Comparison of ENCODE assay signal across 16 cellular contexts in the genomic region with DNA sequence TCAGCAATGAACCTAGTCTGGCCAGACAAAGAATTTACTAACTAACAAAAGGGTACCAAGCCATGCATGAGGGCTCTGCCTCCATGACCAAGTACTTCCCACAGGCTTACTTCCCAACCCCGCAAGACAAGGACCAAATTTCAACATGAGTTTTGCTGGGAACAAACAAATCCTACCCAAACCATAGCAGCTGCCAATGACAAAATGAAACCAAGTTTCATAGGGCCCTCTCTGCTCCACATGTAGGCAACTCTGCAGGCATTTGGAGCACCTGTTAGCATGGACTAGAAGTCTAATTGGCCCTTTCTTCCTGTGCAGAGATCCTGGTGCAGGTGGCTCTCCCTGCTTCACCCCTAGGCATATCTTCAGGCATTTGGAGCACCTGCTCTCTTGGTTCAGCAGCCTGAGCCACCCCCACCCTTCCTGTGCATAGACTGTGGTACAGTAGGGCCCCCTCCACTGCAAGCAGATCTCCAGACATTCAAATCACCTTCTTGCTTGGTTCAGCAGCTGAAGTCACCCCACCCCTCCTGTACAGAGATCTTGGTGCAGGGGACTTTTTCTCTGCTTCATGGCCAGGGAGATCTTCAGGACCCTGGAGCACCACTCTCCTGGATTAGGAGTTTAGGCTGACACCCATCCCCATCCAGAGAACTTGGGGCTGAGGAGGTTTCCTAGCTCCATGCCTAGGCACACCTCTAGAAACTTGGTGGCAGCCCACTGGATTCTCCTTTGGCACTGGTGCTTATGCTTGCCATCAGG.
DNase-seq lines count a peak whose midpoint lies in the region; ATAC-seq, FAIRE-seq and TF ChIP-seq lines count a peak whose summit lies in the region.
"Had no signal": no experiment of that assay in that cellular context is flagged by ENCODE, and none has a peak within 500 bp of the region (broad histone marks: within the 10 kb centered on the region; RNA-seq: fewer than 3 reads in every experiment).

No MANE protein-coding gene starts in this region.

- H3K4me1 ChIP-seq in Loucy (ENCODE audit: insufficient read depth, low read length, poor library complexity, severe bottlenecking) (peaks cover 20% of the 10 kb centered on the region), pancreas (no peaks in the 10 kb centered on the region)
- H3K4me1 ChIP-seq in naive thymus-derived CD4-positive, alpha-beta T cell (ENCODE audit: control insufficient read depth in 2 of 2, insufficient read depth in 2 of 2, low read length in 2 of 2) = peaks cover 46 to 48% of the 10 kb centered on the region in 2 donors

- H3K27me3 Mint-ChIP-seq in activated naive CD4-positive, alpha-beta T cell treated with anti-CD3 and anti-CD28 coated beads, Interleukin-2, amount 50 U/mL, for 24 hours = no peaks in the 10 kb centered on the region
- no peaks in the 10 kb centered on the region for H3K27me3 Mint-ChIP-seq in naive thymus-derived CD4-positive, alpha-beta T cell

- WGBS in pancreas, 2 donors = 88 to 90% methylated on average over 1 of the region's 1 CpG

- no peaks in the 10 kb centered on the region for H3K79me2 ChIP-seq in Loucy (ENCODE audit: insufficient read depth, low read length)

- H3K4me3 ChIP-seq in Loucy (ENCODE audit: low read length, poor library complexity, severe bottlenecking) (no peak overlapping the region), pancreas (no peak overlapping the region)
- peak overlapping the region; percentile 20 for H3K4me3 ChIP-seq in naive thymus-derived CD4-positive, alpha-beta T cell (ENCODE audit: low read length)
- H3K4me3 ChIP-seq: lung had no signal

- peak; percentile 34 for ATAC-seq in naive thymus-derived CD4-positive, alpha-beta T cell
- ATAC-seq in pancreas = no peak

- DNase-seq in DMS53 (lab: John Stamatoyannopoulos, UW) = peak; percentile 26
- DNase-seq in DMS53 treated with DMSO at 0.1 percent for 48 hours (lab: John Stamatoyannopoulos, UW; ENCODE audit: unreplicated experiment) = no peak
- DNase-seq in naive thymus-derived CD4-positive, alpha-beta T cell = peak in 3 of 9 donors; percentile 21 to 23 (median 23)
- no peak for DNase-seq in HCEC 1CT
- DNase-seq in pancreas = no peak
- DNase-seq in medulla oblongata (ENCODE audit: extremely low spot score) = no peak
- DNase-seq: head of caudate nucleus, KG1, NCI-H2107, posterior cingulate gyrus, WERI-Rb-1 had no signal

- no peaks in the 10 kb centered on the region for H3K9me3 ChIP-seq in Loucy (ENCODE audit: insufficient read depth, low read depth, low read length)
- H3K9me3 ChIP-seq in naive thymus-derived CD4-positive, alpha-beta T cell (ENCODE audit: control insufficient read depth in 2 of 3, low read length in 3 of 3) = peaks cover 0 to 12% (median 0%) of the 10 kb centered on the region in 3 experiments
- H3K9me3 ChIP-seq in pancreas = no peaks in the 10 kb centered on the region

- no peaks in the 10 kb centered on the region for H3K9me2 ChIP-seq in Loucy (replicated peaks; ENCODE audit: low read depth, low read length)

- peak overlapping the region; percentile 24 for H3K4me2 ChIP-seq in Loucy (ENCODE audit: low read depth, low read length, poor library complexity, severe bottlenecking)

- CTCF ChIA-PET in naive thymus-derived CD4-positive, alpha-beta T cell (lab: Charles Lee) = interaction anchor here (0.6 to 6.1 kb wide), 36 partner anchors 10 to 375 kb away, joined by 3 to 74 read pairs (median 4); partner anchors contain the start of gene AMIGO2

- peaks cover 93% of the 10 kb centered on the region for H3K4me1 Mint-ChIP-seq in activated naive CD4-positive, alpha-beta T cell treated with anti-CD3 and anti-CD28 coated beads, Interleukin-2, amount 50 U/mL, for 24 hours
- peaks cover 26 to 77% (median 54%) of the 10 kb centered on the region in 7 donors for H3K4me1 Mint-ChIP-seq in naive thymus-derived CD4-positive, alpha-beta T cell

- H3K27ac ChIP-seq in naive thymus-derived CD4-positive, alpha-beta T cell (ENCODE audit: low read depth, low read length) = no peak overlapping the region
- H3K27ac ChIP-seq in pancreas = no peak overlapping the region
- H3K27ac ChIP-seq: 22Rv1, WERI-Rb-1 had no signal

- H3K27ac Mint-ChIP-seq in activated naive CD4-positive, alpha-beta T cell treated with anti-CD3 and anti-CD28 coated beads, Interleukin-2, amount 50 U/mL, for 24 hours = peak overlapping the region; percentile 95
- H3K27ac Mint-ChIP-seq in naive thymus-derived CD4-positive, alpha-beta T cell = peak overlapping the region; percentile 61 to 98 (median 91)
- H3K27ac Mint-ChIP-seq: H9 had no signal

- peaks cover 10% of the 10 kb centered on the region for H3K9me3 Mint-ChIP-seq in activated naive CD4-positive, alpha-beta T cell treated with anti-CD3 and anti-CD28 coated beads, Interleukin-2, amount 50 U/mL, for 24 hours
- H3K9me3 Mint-ChIP-seq in naive thymus-derived CD4-positive, alpha-beta T cell = peaks cover 0 to 69% (median 20%) of the 10 kb centered on the region in 11 donors

- TF ChIP-seq CTCF in Loucy (conservative IDR thresholded peaks at IDR 0.05; ENCODE audit: low read length) (no peak), pancreas (IDR thresholded peaks at IDR 0.05) (no peak)

- FAIRE-seq in pancreas (lab: Jason Lieb, UNC) = no peak

- H3K36me3 ChIP-seq in Loucy (ENCODE audit: insufficient read depth, low read length) (no peaks in the 10 kb centered on the region), pancreas (no peaks in the 10 kb centered on the region)
- H3K36me3 ChIP-seq in naive thymus-derived CD4-positive, alpha-beta T cell (ENCODE audit: control insufficient read depth in 2 of 3, insufficient read depth in 3 of 3, low read length in 3 of 3) = no peaks in the 10 kb centered on the region
- H3K36me3 ChIP-seq: WERI-Rb-1 had no signal

- H4K20me1 ChIP-seq in Loucy (ENCODE audit: insufficient read depth, low read length, poor library complexity, severe bottlenecking) = no peaks in the 10 kb centered on the region

- peak overlapping the region; percentile 77 for H2AFZ ChIP-seq in Loucy (ENCODE audit: low read length)

- no peaks in the 10 kb centered on the region for H3K27me3 ChIP-seq in Loucy (ENCODE audit: insufficient read depth, low read length, poor library complexity, severe bottlenecking)
- no peaks in the 10 kb centered on the region for H3K27me3 ChIP-seq in naive thymus-derived CD4-positive, alpha-beta T cell (ENCODE audit: control insufficient read depth in 2 of 2, insufficient read depth in 2 of 2, low read length in 2 of 2)
- no peaks in the 10 kb centered on the region for H3K27me3 ChIP-seq in pancreas

- peaks cover 11% of the 10 kb centered on the region for H3K36me3 Mint-ChIP-seq in activated naive CD4-positive, alpha-beta T cell treated with anti-CD3 and anti-CD28 coated beads, Interleukin-2, amount 50 U/mL, for 24 hours
- H3K36me3 Mint-ChIP-seq in naive thymus-derived CD4-positive, alpha-beta T cell = peaks cover 14 to 38% (median 22%) of the 10 kb centered on the region in 5 donors

- no peaks in the 10 kb centered on the region for H3F3A ChIP-seq in Loucy (ENCODE audit: low read depth)

- H3K4me3 Mint-ChIP-seq in activated naive CD4-positive, alpha-beta T cell treated with anti-CD3 and anti-CD28 coated beads, Interleukin-2, amount 50 U/mL, for 24 hours = peak overlapping the region; percentile 71
- H3K4me3 Mint-ChIP-seq in naive thymus-derived CD4-positive, alpha-beta T cell = peak overlapping the region in 8 of 10 donors; percentile 10 to 68 (median 58)
- H3K4me3 Mint-ChIP-seq: H9 had no signal

- POLR2A ChIA-PET in naive thymus-derived CD4-positive, alpha-beta T cell (lab: Charles Lee) = interaction anchor here (0.6 to 3.6 kb wide), 28 partner anchors 9 to 373 kb away, joined by 3 to 24 read pairs (median 4); partner anchors contain the start of genes AMIGO2 and PCED1B

- intact Hi-C loops in naive thymus-derived CD4-positive, alpha-beta T cell (cut with micrococcal nuclease) = loop anchor here (1.0 to 10.0 kb wide), 13 partner anchors 36 to 1052 kb away; partner anchors contain the start of genes AMIGO2 (in 2 of the 2) and PCED1B (in 2 of the 2)
- intact Hi-C loops in pancreas (cut with DNase I) = no loop called here

- H3K9ac ChIP-seq in Loucy (ENCODE audit: low read depth, low read length, poor library complexity, severe bottlenecking) = no peak overlapping the region

Comparison
In these comparisons a context has a peak if more than half of its experiments do, and no peak if none do; other contexts are left out.
1. intact Hi-C loops: an anchor here in naive thymus-derived CD4-positive, alpha-beta T cell (1.0 to 10.0 kb wide); none called in pancreas.